ENCODE assay signal across 1 cellular context in genomic region chr12:116916122-116916521, GRCh38.
A peak's percentile ranks its signal among the peaks of the same experiment; 100 is the strongest.
TF ChIP-seq lines count a peak whose summit lies in the region.

No MANE protein-coding gene starts in this region.

TF ChIP-seq in K562, 482 proteins besides CTCF, POLR2A, EP300 and RAD21 (continues in another document):
- TF ChIP-seq LARP7 (IDR thresholded peaks at IDR 0.05), result no peak
- no peak for TF ChIP-seq CGGBP1 (CRISPR knock-in tag; IDR thresholded peaks at IDR 0.05)
- no peak for TF ChIP-seq ZSCAN29 (IDR thresholded peaks at IDR 0.05)
- no peak for TF ChIP-seq TAF9B (IDR thresholded peaks at IDR 0.05; ENCODE audit: partially characterized antibody)
- no peak for TF ChIP-seq NELFE (IDR thresholded peaks at IDR 0.05; ENCODE audit: insufficient read depth, insufficient read length)
- TF ChIP-seq ZBTB12 (CRISPR knock-in tag; IDR thresholded peaks at IDR 0.05), result no peak
- TF ChIP-seq FUS (optimal IDR thresholded peaks at IDR 0.05; ENCODE audit: low read depth, low read length), result no peak
- no peak for TF ChIP-seq SRSF9 (IDR thresholded peaks at IDR 0.05; ENCODE audit: borderline replicate concordance, low read depth, low read length)
- TF ChIP-seq JUN (IDR thresholded peaks at IDR 0.05; ENCODE audit: borderline replicate concordance, low read depth, low read length), result 0 out of 2 replicates have a peak, but pooled peaks have one; percentile 33
- no peak for TF ChIP-seq JUN (CRISPR knock-in tag; IDR thresholded peaks at IDR 0.05; ENCODE audit: borderline replicate concordance)
- no peak for TF ChIP-seq MCM7 (IDR thresholded peaks at IDR 0.05)
- peak; percentile 74 for TF ChIP-seq PKNOX1 (IDR thresholded peaks at IDR 0.05)
- no peak for TF ChIP-seq FOXA3 (CRISPR knock-in tag; conservative IDR thresholded peaks at IDR 0.05 in 1 of 2, IDR thresholded peaks at IDR 0.05 in 1 of 2)
- no peak for TF ChIP-seq ZBTB11 (CRISPR knock-in tag; IDR thresholded peaks at IDR 0.05)
- TF ChIP-seq ZNF384 (IDR thresholded peaks at IDR 0.05; ENCODE audit: low read depth, low read length), result no peak
- no peak for TF ChIP-seq PBX2 (CRISPR knock-in tag; IDR thresholded peaks at IDR 0.05; ENCODE audit: low read depth)
- peak; percentile 75 for TF ChIP-seq PBX2 (tag; conservative IDR thresholded peaks at IDR 0.05; ENCODE audit: low read depth)
- peak; percentile 47; the same call in 1 of the 2 replicates for TF ChIP-seq JUNB (CRISPR knock-in tag; conservative IDR thresholded peaks at IDR 0.05)
- TF ChIP-seq TBL1XR1 (IDR thresholded peaks at IDR 0.05; ENCODE audit: low read length in 2 of 2), result no peak
- peak; percentile 56 for TF ChIP-seq SMARCA4 (IDR thresholded peaks at IDR 0.05)
- no peak for TF ChIP-seq ETS2 (tag; IDR thresholded peaks at IDR 0.05; ENCODE audit: borderline replicate concordance, poor library complexity, severe bottlenecking)
- TF ChIP-seq MTA2 (IDR thresholded peaks at IDR 0.05; ENCODE audit: low read depth), result no peak
- TF ChIP-seq SRF (CRISPR knock-in tag; IDR thresholded peaks at IDR 0.05), result no peak
- no peak for TF ChIP-seq CEBPG (CRISPR knock-in tag; IDR thresholded peaks at IDR 0.05)
- TF ChIP-seq CEBPG (tag; conservative IDR thresholded peaks at IDR 0.05 in 1 of 2, IDR thresholded peaks at IDR 0.05 in 1 of 2), result no peak
- no peak for TF ChIP-seq POLR2AphosphoS2 (IDR thresholded peaks at IDR 0.05; ENCODE audit: low read length)
- TF ChIP-seq SNIP1 (IDR thresholded peaks at IDR 0.05; ENCODE audit: low read depth), result no peak
- TF ChIP-seq TCF7L2 (IDR thresholded peaks at IDR 0.05; ENCODE audit: low read depth, low read length), result no peak
- no peak for TF ChIP-seq FOXJ3 (CRISPR knock-in tag; IDR thresholded peaks at IDR 0.05)
- no peak for TF ChIP-seq DACH1 (IDR thresholded peaks at IDR 0.05; ENCODE audit: partially characterized antibody)
- TF ChIP-seq MIER1 (IDR thresholded peaks at IDR 0.05; ENCODE audit: low read depth), result no peak
- peak; percentile 28; the same call in 1 of the 2 replicates for TF ChIP-seq CBFA2T3 (IDR thresholded peaks at IDR 0.05)
- no peak for TF ChIP-seq ZNF3 (CRISPR knock-in tag; IDR thresholded peaks at IDR 0.05)
- TF ChIP-seq ARHGAP35 (IDR thresholded peaks at IDR 0.05; ENCODE audit: partially characterized antibody), result no peak
- no peak for TF ChIP-seq BRF1 (IDR thresholded peaks at IDR 0.05; ENCODE audit: borderline replicate concordance, extremely low read depth, insufficient read length)
- no peak for TF ChIP-seq CHD4 (IDR thresholded peaks at IDR 0.05; ENCODE audit: insufficient read depth, insufficient replicate concordance, low read depth, low read length, poor library complexity, severe bottlenecking)
- TF ChIP-seq NR2C1 (IDR thresholded peaks at IDR 0.05), result no peak
- TF ChIP-seq NR2C1 (tag; IDR thresholded peaks at IDR 0.05), result no peak; the same call in 1 of the 2 replicates
- TF ChIP-seq SMARCC2 (IDR thresholded peaks at IDR 0.05; ENCODE audit: low read depth), result 0 out of 2 replicates have a peak, but pooled peaks have one; percentile 46
- no peak for TF ChIP-seq ZNF41 (CRISPR knock-in tag; conservative IDR thresholded peaks at IDR 0.05)
- no peak for TF ChIP-seq ZNF282 (CRISPR knock-in tag; IDR thresholded peaks at IDR 0.05)
- peak; percentile 88 for TF ChIP-seq JUND (IDR thresholded peaks at IDR 0.05; ENCODE audit: borderline replicate concordance, low read depth, low read length)
- TF ChIP-seq JUND (tag; IDR thresholded peaks at IDR 0.05; ENCODE audit: borderline replicate concordance, low read depth, low read length), result peak; percentile 91; the same call in 2 of the 3 replicates
- no peak for TF ChIP-seq ZNF224 (CRISPR knock-in tag; IDR thresholded peaks at IDR 0.05)
- TF ChIP-seq PURB (CRISPR knock-in tag; IDR thresholded peaks at IDR 0.05; ENCODE audit: low read depth), result no peak
- TF ChIP-seq IRF9 (tag; IDR thresholded peaks at IDR 0.05), result no peak
- no peak for TF ChIP-seq YY1 (IDR thresholded peaks at IDR 0.05; ENCODE audit: borderline replicate concordance in 1 of 3, control insufficient read depth in 1 of 3, extremely low read depth in 1 of 3, insufficient read depth in 3 of 3, insufficient read length in 1 of 3, insufficient replicate concordance in 2 of 3, low read depth in 1 of 3, low read length in 2 of 3)
- peak; percentile 41 for TF ChIP-seq ATF3 (IDR thresholded peaks at IDR 0.05)
- no peak for TF ChIP-seq ATF3 (CRISPR knock-in tag; conservative IDR thresholded peaks at IDR 0.05)
- no peak for TF ChIP-seq TFAM (CRISPR knock-in tag; conservative IDR thresholded peaks at IDR 0.05)
- TF ChIP-seq ZBTB1 (CRISPR knock-in tag; IDR thresholded peaks at IDR 0.05; ENCODE audit: borderline replicate concordance, low read depth), result no peak
- no peak for TF ChIP-seq POLR2AphosphoS5 (IDR thresholded peaks at IDR 0.05; ENCODE audit: control insufficient read depth, insufficient read depth, low read depth, low read length)
- TF ChIP-seq MAZ (CRISPR knock-in tag; conservative IDR thresholded peaks at IDR 0.05 in 1 of 2, IDR thresholded peaks at IDR 0.05 in 1 of 2), result no peak
- TF ChIP-seq DNMT1 (IDR thresholded peaks at IDR 0.05), result no peak
- peak; percentile 10 for TF ChIP-seq FOS (IDR thresholded peaks at IDR 0.05; ENCODE audit: extremely low read depth, insufficient read length)
- no peak for TF ChIP-seq HOXB6 (CRISPR knock-in tag; IDR thresholded peaks at IDR 0.05; ENCODE audit: borderline replicate concordance)
- TF ChIP-seq NCOA6 (IDR thresholded peaks at IDR 0.05), result no peak
- TF ChIP-seq ZNF695 (CRISPR knock-in tag; IDR thresholded peaks at IDR 0.05), result no peak
- TF ChIP-seq CBX5 (IDR thresholded peaks at IDR 0.05; ENCODE audit: borderline replicate concordance, low read depth), result no peak
- no peak for TF ChIP-seq U2AF2 (optimal IDR thresholded peaks at IDR 0.05; ENCODE audit: low read depth, low read length)
- no peak for TF ChIP-seq SRSF3 (IDR thresholded peaks at IDR 0.05; ENCODE audit: insufficient read depth, low read length)
- no peak for TF ChIP-seq ZNF143 (CRISPR knock-in tag; IDR thresholded peaks at IDR 0.05)
- no peak for TF ChIP-seq ZNF184 (CRISPR knock-in tag; IDR thresholded peaks at IDR 0.05)
- TF ChIP-seq ATF6 (CRISPR knock-in tag; IDR thresholded peaks at IDR 0.05), result no peak
- TF ChIP-seq BRD4 (IDR thresholded peaks at IDR 0.05), result no peak
- no peak for TF ChIP-seq ZNF316 (IDR thresholded peaks at IDR 0.05)
- no peak for TF ChIP-seq ERF (CRISPR knock-in tag; IDR thresholded peaks at IDR 0.05)
- TF ChIP-seq POLR2B (IDR thresholded peaks at IDR 0.05; ENCODE audit: low read depth, partially characterized antibody), result no peak
- TF ChIP-seq TOE1 (IDR thresholded peaks at IDR 0.05; ENCODE audit: borderline replicate concordance), result no peak
- no peak for TF ChIP-seq TOE1 (CRISPR knock-in tag; IDR thresholded peaks at IDR 0.05; ENCODE audit: borderline replicate concordance, low read depth)
- TF ChIP-seq SETDB1 (IDR thresholded peaks at IDR 0.05; ENCODE audit: low read length), result no peak
- no peak for TF ChIP-seq GATAD2A (IDR thresholded peaks at IDR 0.05)
- peak; percentile 89 for TF ChIP-seq MEIS2 (IDR thresholded peaks at IDR 0.05; ENCODE audit: partially characterized antibody)
- peak; percentile 76; the same call in 1 of the 2 replicates for TF ChIP-seq NFATC3 (IDR thresholded peaks at IDR 0.05)
